Comparison of ENCODE assay signal across 28 cellular contexts in genomic region chr11:87405843-87406242, GRCh38.
"Had no signal": no experiment of that assay in that cellular context is flagged by ENCODE, and none has a peak within 500 bp of the region (broad histone marks: within the 10 kb centered on the region; RNA-seq: fewer than 3 reads in every experiment).

No MANE protein-coding gene starts in this region.

- H3K4me1 ChIP-seq: colonic mucosa, gastroesophageal sphincter, psoas muscle, right lobe of liver, vagina had no signal

- H3K9me3 ChIP-seq: colonic mucosa, gastroesophageal sphincter, heart right ventricle, mucosa of descending colon, ovary, psoas muscle, right lobe of liver, spleen, transverse colon, vagina had no signal

- H3K27ac Mint-ChIP-seq: activated CD4-positive, alpha-beta memory T cell treated with anti-CD3 and anti-CD28 coated beads, Interleukin-2, amount 10 ng/mL, durations not matched to agents 7 days and 5 days; activated naive CD8-positive, alpha-beta T cell treated with anti-CD3 and anti-CD28 coated beads, Interleukin-2, amount 10 ng/mL, durations not matched to agents 7 days and 5 days; activated T-helper 17 cell treated with anti-CD3 and anti-CD28 coated beads, Interleukin-2, amount 50 U/mL, for 72 hours; immature natural killer cell; naive B cell had no signal

- H3K36me3 Mint-ChIP-seq: activated naive CD8-positive, alpha-beta T cell treated with anti-CD3 and anti-CD28 coated beads, Interleukin-2, amount 10 ng/mL, durations not matched to agents 7 days and 5 days; immature natural killer cell; naive B cell had no signal

- H3K27me3 ChIP-seq: brain microvascular endothelial cell, colonic mucosa, gastroesophageal sphincter, heart right ventricle, ovary, right lobe of liver, spleen, transverse colon, vagina had no signal

- H3K4me3 ChIP-seq: colonic mucosa, gastroesophageal sphincter, heart right ventricle, mucosa of descending colon, ovary, psoas muscle, right lobe of liver, spleen, transverse colon, vagina had no signal

- H3K4me1 Mint-ChIP-seq: activated CD4-positive, alpha-beta memory T cell treated with anti-CD3 and anti-CD28 coated beads, Interleukin-2, amount 10 ng/mL, durations not matched to agents 7 days and 5 days; activated naive CD8-positive, alpha-beta T cell treated with anti-CD3 and anti-CD28 coated beads, Interleukin-2, amount 10 ng/mL, durations not matched to agents 7 days and 5 days; activated T-helper 17 cell treated with anti-CD3 and anti-CD28 coated beads, Interleukin-2, amount 50 U/mL, for 72 hours; central memory CD8-positive, alpha-beta T cell; immature natural killer cell; naive B cell had no signal

- H3K4me3 Mint-ChIP-seq: activated CD4-positive, alpha-beta memory T cell treated with anti-CD3 and anti-CD28 coated beads, Interleukin-2, amount 10 ng/mL, durations not matched to agents 7 days and 5 days; activated naive CD8-positive, alpha-beta T cell treated with anti-CD3 and anti-CD28 coated beads, Interleukin-2, amount 10 ng/mL, durations not matched to agents 7 days and 5 days; activated T-helper 17 cell treated with anti-CD3 and anti-CD28 coated beads, Interleukin-2, amount 50 U/mL, for 72 hours; central memory CD8-positive, alpha-beta T cell; immature natural killer cell; naive B cell had no signal

- ATAC-seq: activated T-helper 17 cell treated with anti-CD3 and anti-CD28 coated beads, Interleukin-2, amount 50 U/mL, for 72 hours; gastroesophageal sphincter; mucosa of descending colon; psoas muscle; right lobe of liver had no signal

- H3K36me3 ChIP-seq: brain microvascular endothelial cell, colonic mucosa, gastroesophageal sphincter, heart right ventricle, ovary, right lobe of liver, spleen, transverse colon, vagina had no signal

- DNase-seq: activated CD4-positive, alpha-beta memory T cell treated with anti-CD3 and anti-CD28 coated beads, Interleukin-2, amount 10 ng/mL, durations not matched to agents 7 days and 5 days; activated CD4-positive, alpha-beta T cell treated with anti-CD3 and anti-CD28 coated beads for 48 hours; activated CD4-positive, CD25-positive, alpha-beta regulatory T cell; activated naive CD4-positive, alpha-beta T cell treated with Interleukin-2 at 50 U/mL for 16 hours; activated naive CD8-positive, alpha-beta T cell treated with anti-CD3 and anti-CD28 coated beads, Interleukin-2, amount 10 ng/mL, durations not matched to agents 7 days and 5 days; activated T-cell treated with anti-CD3 and anti-CD28 coated beads, Interleukin-2, amount 50 U/mL, for 1 hour; amygdala; brain microvascular endothelial cell; colonic mucosa; erythroblast; heart right ventricle; immature natural killer cell; kidney glomerular epithelial cell; mesenchymal stem cell; mucosa of descending colon; naive B cell; ovary; right lobe of liver; spleen; stimulated activated naive CD4-positive, alpha-beta T cell; SW 1271; T-helper 2 cell; transverse colon had no signal

- H3K9me3 Mint-ChIP-seq: activated CD4-positive, alpha-beta memory T cell treated with anti-CD3 and anti-CD28 coated beads, Interleukin-2, amount 10 ng/mL, durations not matched to agents 7 days and 5 days; activated naive CD8-positive, alpha-beta T cell treated with anti-CD3 and anti-CD28 coated beads, Interleukin-2, amount 10 ng/mL, durations not matched to agents 7 days and 5 days; activated T-helper 17 cell treated with anti-CD3 and anti-CD28 coated beads, Interleukin-2, amount 50 U/mL, for 72 hours; central memory CD8-positive, alpha-beta T cell had no signal

- H3K27ac ChIP-seq: brain microvascular endothelial cell, colonic mucosa, gastroesophageal sphincter, heart right ventricle, ovary, psoas muscle, right lobe of liver, transverse colon, vagina had no signal
